Comparison of ENCODE assay signal across 22 cellular contexts in the genomic region with DNA sequence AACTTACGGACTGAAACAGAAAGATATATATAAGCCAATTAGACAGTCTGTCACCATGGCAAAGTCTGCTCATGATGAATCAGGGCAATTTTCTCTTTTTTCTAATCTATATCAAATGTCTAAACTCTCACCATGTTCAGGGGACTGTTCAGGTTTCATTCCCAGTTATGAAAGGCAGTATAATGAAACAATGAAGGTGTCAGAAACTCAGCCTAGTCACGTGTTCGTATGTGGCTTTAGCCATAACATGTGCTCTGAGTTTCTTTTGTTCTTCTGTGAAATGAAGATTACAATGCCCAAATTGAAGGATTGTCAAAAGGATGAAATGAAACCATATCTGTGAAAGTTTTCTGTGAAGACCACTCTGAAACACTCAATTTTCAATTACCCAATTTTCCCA.
"Had no signal": no experiment of that assay in that cellular context is flagged by ENCODE, and none has a peak within 500 bp of the region (broad histone marks: within the 10 kb centered on the region; RNA-seq: fewer than 3 reads in every experiment).

No MANE protein-coding gene starts in this region.

- DNase-seq: activated B cell treated with CpG ODN at 0.5 μM for 24 hours; activated CD4-positive, alpha-beta T cell treated with anti-CD3 and anti-CD28 coated beads for 48 hours; activated CD4-positive, alpha-beta T cell treated with anti-CD3 and anti-CD28 coated beads, Interleukin-2, amount 50 U/mL, for 1 hour; activated CD4-positive, alpha-beta T cell treated with anti-CD3 and anti-CD28 coated beads, Interleukin-2, amount 50 U/mL, for 48 hours; activated CD8-positive, alpha-beta memory T cell treated with anti-CD3 and anti-CD28 coated beads for 24 hours; activated CD8-positive, alpha-beta T cell treated with anti-CD3 and anti-CD28 coated beads for 36 hours; activated effector memory CD4-positive, alpha-beta T cell treated with Interleukin-2 at 50 U/mL for 16 hours; activated gamma-delta T cell treated with Interleukin-2 at 50 U/mL for 16 hours; activated naive CD4-positive, alpha-beta T cell treated with anti-CD3 and anti-CD28 coated beads, Interleukin-2, amount 50 U/mL, for 16 hours; activated naive CD4-positive, alpha-beta T cell treated with Interleukin-2 at 50 U/mL for 16 hours; activated T-cell treated with anti-CD3 and anti-CD28 coated beads, Interleukin-2, amount 50 U/mL, for 4 hours; amniotic stem cell; anterior cingulate cortex; brain microvascular endothelial cell; dorsolateral prefrontal cortex; effector memory CD4-positive, alpha-beta T cell; endodermal cell; foreskin fibroblast; head of caudate nucleus; T1000; WERI-Rb-1 had no signal

- H3K36me3 ChIP-seq: brain microvascular endothelial cell, WERI-Rb-1 had no signal

- H3K27ac ChIP-seq: brain microvascular endothelial cell, coronary artery, dorsolateral prefrontal cortex, WERI-Rb-1 had no signal

- H3K4me3 ChIP-seq: coronary artery, dorsolateral prefrontal cortex had no signal

- H3K27me3 ChIP-seq: brain microvascular endothelial cell had no signal
